Comparison of ENCODE assay signal across 25 cellular contexts in the genomic region with DNA sequence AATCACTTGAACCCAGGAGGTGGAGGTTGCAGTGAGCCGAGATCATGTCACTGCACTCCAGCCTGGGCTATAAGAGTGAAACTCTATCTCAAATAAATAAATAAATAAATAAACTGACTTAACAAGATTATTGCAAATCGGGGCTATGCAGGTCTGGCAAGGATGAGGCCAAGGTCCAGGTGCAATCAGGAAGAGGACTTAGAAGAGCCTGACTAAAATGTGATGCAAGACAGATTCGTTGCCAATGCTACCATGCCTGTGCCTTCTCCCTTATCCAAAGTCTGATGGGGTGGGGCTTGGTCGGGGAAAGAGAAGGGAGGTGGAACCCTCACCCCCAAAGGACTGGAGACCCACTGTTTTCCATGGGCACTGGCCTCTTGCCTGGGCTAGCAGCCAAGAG. TPM values are rescaled to one million over a fixed set of nuclear protein-coding genes. Genes with fewer than 3 reads are reported as not detected.
"Had no signal": no experiment of that assay in that cellular context is flagged by ENCODE, and none has a peak within 500 bp of the region (broad histone marks: within the 10 kb centered on the region; RNA-seq: fewer than 3 reads in every experiment).

No MANE protein-coding gene starts in this region.

- H3K4me3 ChIP-seq: K562 had no signal

- H3K27ac ChIP-seq: HL-60, KMS-11, RWPE1 had no signal

- H3K9ac ChIP-seq: KMS-11, SK-N-SH had no signal

- ATAC-seq: K562, Panc1 had no signal

- H3K27me3 Mint-ChIP-seq: IgD-negative memory B cell had no signal

- H3K4me1 Mint-ChIP-seq: IgD-negative memory B cell had no signal

- H3K27ac Mint-ChIP-seq: IgD-negative memory B cell had no signal

- FAIRE-seq: HTR-8/SVneo, K562 had no signal

- H3K9me3 Mint-ChIP-seq: IgD-negative memory B cell had no signal

- H3K9me3 ChIP-seq: SK-N-SH had no signal

- H3K4me2 ChIP-seq: KMS-11, SK-N-SH had no signal

- DNase-seq: Kasumi-1, MV-4-11, NCI-H1048, NCI-H1105, NCI-H1417, NCI-H1436 treated with DMSO at 0.1 percent for 48 hours, NCI-H1694, NCI-H187 treated with DMSO at 0.1 percent for 48 hours, NCI-H2029 treated with DMSO at 0.1 percent for 48 hours, NCI-H2171 treated with DMSO at 0.1 percent for 48 hours, NCI-H345, NCI-H446 treated with DMSO at 0.1 percent for 48 hours, NCI-H510A treated with DMSO at 0.1 percent for 48 hours, NCI-H526, SHP77, SK-N-SH had no signal

- H3K4me3 Mint-ChIP-seq: IgD-negative memory B cell had no signal

- H3K36me3 Mint-ChIP-seq: IgD-negative memory B cell had no signal

RNA-seq across cellular contexts. Expression of gene ZCCHC13, which starts 14.7 kb away (rescaled TPM):
- total RNA-seq: K562, MCF 10A, SK-MEL-5 had no signal
- polyA plus RNA-seq: IgD-negative memory B cell, K562, SK-N-SH had no signal
